Comparison of ENCODE assay signal across 9 cellular contexts in the genomic region with DNA sequence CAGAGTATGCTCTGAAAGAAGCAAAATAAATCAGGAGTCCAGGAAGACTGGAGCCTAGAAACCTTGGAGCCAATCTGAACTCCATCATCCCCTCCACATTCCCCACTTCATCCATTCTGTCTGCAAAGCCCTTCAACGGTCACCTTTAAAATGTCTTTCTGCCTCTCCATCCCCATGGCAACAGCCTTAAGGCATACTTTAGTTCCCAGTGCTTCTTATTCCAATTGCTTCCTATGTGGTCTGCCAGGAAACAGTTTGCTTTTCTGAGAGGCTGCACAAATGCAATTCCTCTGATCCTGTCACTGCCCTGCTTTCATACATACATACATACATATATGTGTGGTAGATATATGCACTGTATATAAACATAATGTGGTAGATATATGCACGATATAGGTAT. TPM values are rescaled to one million over a fixed set of nuclear protein-coding genes. Genes with fewer than 3 reads are reported as not detected.
DNase-seq lines count a peak whose midpoint lies in the region; TF ChIP-seq lines count a peak whose summit lies in the region.
"Had no signal": no experiment of that assay in that cellular context is flagged by ENCODE, and none has a peak within 500 bp of the region (broad histone marks: within the 10 kb centered on the region; RNA-seq: fewer than 3 reads in every experiment).

No MANE protein-coding gene starts in this region.

- peaks cover 5 to 30% (median 16%) of the 10 kb centered on the region in 4 donors for H3K4me1 Mint-ChIP-seq in CD4-positive, alpha-beta memory T cell

- H3K9me3 Mint-ChIP-seq in CD4-positive, alpha-beta memory T cell, result peaks cover 0 to 2% (median 0%) of the 10 kb centered on the region in 8 donors

- no peak for DNase-seq in CD4-positive, alpha-beta memory T cell
- DNase-seq in cerebellar cortex (ENCODE audit: low spot score), result peak; percentile 9
- no peak for DNase-seq in osteoblast (ENCODE audit: insufficient read length, low spot score, missing footprints)
- DNase-seq in NCI-H1048 (lab: John Stamatoyannopoulos, UW), result no peak
- DNase-seq in amygdala (lab: John Stamatoyannopoulos, UW), result no peak
- DNase-seq in NCI-H2171 (lab: John Stamatoyannopoulos, UW), result no peak

- no peaks in the 10 kb centered on the region for H3K27me3 Mint-ChIP-seq in CD4-positive, alpha-beta memory T cell

- no peak overlapping the region for H3K9ac ChIP-seq in HUES64 (ENCODE audit: low read depth, low read length)

- H3K4me2 ChIP-seq in osteoblast (ENCODE audit: insufficient read depth, low read length), result peak overlapping the region; percentile 79

- H4K20me1 ChIP-seq in osteoblast (ENCODE audit: insufficient read depth, low read length), result no peaks in the 10 kb centered on the region

- H3K79me2 ChIP-seq in osteoblast (ENCODE audit: insufficient read depth, low read length), result peaks cover 3% of the 10 kb centered on the region

- POLR2A ChIA-PET in CD4-positive, alpha-beta memory T cell (lab: Charles Lee; ENCODE audit: partially characterized antibody), result interaction anchor here (0.7 to 2.4 kb wide), 7 partner anchors 38 to 812 kb away, joined by 3 to 50 read pairs (median 5); a partner anchor contains a TSS

- peak overlapping the region in 6 of 8 donors; percentile 87 to 97 (median 93) for H3K4me3 Mint-ChIP-seq in CD4-positive, alpha-beta memory T cell

- H3K9me3 ChIP-seq in CD4-positive, alpha-beta memory T cell (ENCODE audit: control insufficient read depth in 1 of 2, low read length in 2 of 2), result no peaks in the 10 kb centered on the region
- H3K9me3 ChIP-seq in HUES64 (ENCODE audit: insufficient read depth, low read depth, low read length) (no peaks in the 10 kb centered on the region), osteoblast (ENCODE audit: low read depth, low read length) (no peaks in the 10 kb centered on the region)

- CTCF ChIA-PET in CD4-positive, alpha-beta memory T cell (lab: Charles Lee; ENCODE audit: partially characterized antibody), result interaction anchor here (1.2 to 1.4 kb wide), 4 partner anchors 38 to 266 kb away, joined by 3 to 14 read pairs (median 4); a partner anchor contains a TSS

- peak overlapping the region; percentile 90 for H2AFZ ChIP-seq in osteoblast (ENCODE audit: low read length)

- H3K4me1 ChIP-seq in CD4-positive, alpha-beta memory T cell (ENCODE audit: insufficient read depth, low read length), result peaks cover 7% of the 10 kb centered on the region
- H3K4me1 ChIP-seq in HUES64 (ENCODE audit: insufficient read depth, low read length) (no peaks in the 10 kb centered on the region), osteoblast (ENCODE audit: insufficient read depth, low read length) (peaks cover 4% of the 10 kb centered on the region)

- H3K27ac Mint-ChIP-seq in CD4-positive, alpha-beta memory T cell, result peak overlapping the region in 6 of 7 donors; percentile 43 to 97 (median 95)

- H3K4me3 ChIP-seq in CD4-positive, alpha-beta memory T cell (ENCODE audit: low read length in 2 of 2), result no peak overlapping the region
- H3K4me3 ChIP-seq in HUES64 (ENCODE audit: low read length) (peak overlapping the region; percentile 96), osteoblast (ENCODE audit: insufficient read depth, low read length) (peak overlapping the region; percentile 73)

- H3K36me3 ChIP-seq in CD4-positive, alpha-beta memory T cell (ENCODE audit: insufficient read depth, low read length), result no peaks in the 10 kb centered on the region
- H3K36me3 ChIP-seq in HUES64 (ENCODE audit: insufficient read depth, low read length) (no peaks in the 10 kb centered on the region), osteoblast (ENCODE audit: insufficient read depth, low read length) (no peaks in the 10 kb centered on the region)

- WGBS in HUES64, result 67% methylated on average over 1 of the region's 2 CpGs

- peaks cover 0 to 7% of the 10 kb centered on the region in 2 donors for H3K36me3 Mint-ChIP-seq in CD4-positive, alpha-beta memory T cell
- H3K36me3 Mint-ChIP-seq: mesothelial cell of epicardium had no signal

- H3K27ac ChIP-seq in CD4-positive, alpha-beta memory T cell (ENCODE audit: low read depth, low read length), result peak overlapping the region; percentile 85
- no peak overlapping the region for H3K27ac ChIP-seq in HUES64 (ENCODE audit: low read depth, low read length)
- no peak overlapping the region for H3K27ac ChIP-seq in osteoblast (ENCODE audit: low read depth, low read length)

- no peak for TF ChIP-seq CTCF in osteoblast (IDR thresholded peaks at IDR 0.05; ENCODE audit: extremely low read depth, low read depth, low read length)

- intact Hi-C loops in CD4-positive, alpha-beta memory T cell (cut with micrococcal nuclease), result no loop called here

- no peaks in the 10 kb centered on the region for H3K27me3 ChIP-seq in CD4-positive, alpha-beta memory T cell (ENCODE audit: insufficient read depth, low read length)
- H3K27me3 ChIP-seq in HUES64 (ENCODE audit: insufficient read depth, low read length) (no peaks in the 10 kb centered on the region; the same call in 1 of the 2 replicates), osteoblast (ENCODE audit: insufficient read depth, low read length) (no peaks in the 10 kb centered on the region)

RNA-seq across cellular contexts. Expression of a gene that starts 0.8 kb away (rescaled TPM):
- total RNA-seq in CD4-positive, alpha-beta memory T cell, result 10 to 100 TPM; 26.9 to 28.8 TPM
- polyA plus RNA-seq in CD4-positive, alpha-beta memory T cell, result 10 to 100 TPM; 47.5 to 47.7 TPM
- 10.7 TPM for polyA plus RNA-seq in HUES64 (2013, experiment 1 of 2)
- polyA plus RNA-seq in HUES64 (2013, experiment 2 of 2), result 11.6 TPM
- 25.0 and 29.8 TPM in 2 replicates for total RNA-seq in osteoblast
- total RNA-seq: HT-29 had no signal

RNA-seq across cellular contexts. Expression of a gene that starts 38.5 kb away (rescaled TPM):
- 1 to 10 TPM; 2.7 to 3.0 TPM for total RNA-seq in CD4-positive, alpha-beta memory T cell
- polyA plus RNA-seq in CD4-positive, alpha-beta memory T cell, result under 1 TPM in 1 of 2 donors, not detected in 1; 0.11 TPM
- 4.5 TPM for polyA plus RNA-seq in HUES64 (2013, experiment 1 of 2)
- polyA plus RNA-seq in HUES64 (2013, experiment 2 of 2), result 5.5 TPM
- total RNA-seq in osteoblast, result 2.9 and 4.3 TPM in 2 replicates
- total RNA-seq: HT-29 had no signal

Comparison
In these comparisons a context has a peak if more than half of its experiments do, and no peak if none do; other contexts are left out.
1. H3K4me3 ChIP-seq: peak in HUES64 (single experiment) and osteoblast (single experiment); none in CD4-positive, alpha-beta memory T cell (0 of 2).